In genomic region chr14:53226553-53226952, GRCh38 we compare ENCODE assay signal across 29 cellular contexts.
DNase-seq lines count a peak whose midpoint lies in the region; ATAC-seq, FAIRE-seq and TF ChIP-seq lines count a peak whose summit lies in the region.
"Had no signal": no experiment of that assay in that cellular context is flagged by ENCODE, and none has a peak within 500 bp of the region (broad histone marks: within the 10 kb centered on the region; RNA-seq: fewer than 3 reads in every experiment).

No MANE protein-coding gene starts in this region.

- H2BK12ac ChIP-seq in neuronal stem cell (ENCODE audit: low read length): no peak overlapping the region

- no peak overlapping the region for H3K4me2 ChIP-seq in neuronal stem cell (ENCODE audit: insufficient read depth, low read length, poor library complexity, severe bottlenecking)

- no peaks in the 10 kb centered on the region for H3K36me3 ChIP-seq in neuronal stem cell (replicated peaks in 1 of 2; ENCODE audit: control insufficient read depth in 2 of 2, insufficient read depth in 2 of 2, low read length in 2 of 2)
- H3K36me3 ChIP-seq: ovary had no signal

- H2AFZ ChIP-seq in neuronal stem cell (ENCODE audit: low read length): no peak overlapping the region

- H2AK5ac ChIP-seq in neuronal stem cell (ENCODE audit: low read depth, low read length): no peak overlapping the region

- H3K27ac ChIP-seq in foreskin keratinocyte (no peak overlapping the region), neuronal stem cell (replicated peaks; ENCODE audit: low read length) (no peak overlapping the region)
- H3K27ac ChIP-seq: ovary, SK-N-MC had no signal

- H3K79me1 ChIP-seq in neuronal stem cell (ENCODE audit: low read depth, low read length): no peaks in the 10 kb centered on the region

- peaks cover 0 to 6% of the 10 kb centered on the region in 2 donors for H3K9me3 ChIP-seq in neuronal stem cell (replicated peaks in 1 of 2; ENCODE audit: control insufficient read depth in 2 of 2, insufficient read depth in 1 of 2, low read depth in 1 of 2, low read length in 2 of 2)
- H3K9me3 ChIP-seq: ovary had no signal

- no peaks in the 10 kb centered on the region for H3K4me1 ChIP-seq in foreskin keratinocyte
- no peaks in the 10 kb centered on the region for H3K4me1 ChIP-seq in neuronal stem cell (ENCODE audit: control insufficient read depth in 2 of 2, insufficient read depth in 1 of 2, low read depth in 1 of 2, low read length in 2 of 2)

- TF ChIP-seq CTCF in AG10803 (conservative IDR thresholded peaks at IDR 0.05; ENCODE audit: low read length) (no peak), foreskin keratinocyte (conservative IDR thresholded peaks at IDR 0.05) (no peak), D721Med (IDR thresholded peaks at IDR 0.05; ENCODE audit: insufficient read depth, missing control alignments) (no peak)

- H3K14ac ChIP-seq in neuronal stem cell (ENCODE audit: low read length): no peak overlapping the region

- H2BK120ac ChIP-seq in neuronal stem cell (ENCODE audit: low read depth, low read length): no peak overlapping the region

- H3K23ac ChIP-seq in neuronal stem cell (ENCODE audit: low read depth, low read length, poor library complexity): no peak overlapping the region

- no peak overlapping the region for H3K4ac ChIP-seq in neuronal stem cell (ENCODE audit: low read length)

- H3K9ac ChIP-seq in neuronal stem cell (ENCODE audit: low read depth, low read length, poor library complexity): no peak overlapping the region

- no peak for FAIRE-seq in D721Med (lab: Jason Lieb, UNC)
- FAIRE-seq: GM19239, H1, HepG2, islet of Langerhans, RCC 7860 had no signal

- no peak overlapping the region for H2BK15ac ChIP-seq in neuronal stem cell (ENCODE audit: low read length)

- H4K8ac ChIP-seq in neuronal stem cell (ENCODE audit: low read depth, low read length): no peak overlapping the region

- ATAC-seq in GM18868 (IDR thresholded peaks at IDR 0.05; ENCODE audit: unreplicated experiment): peak; percentile 64
- ATAC-seq in foreskin keratinocyte: peak; percentile 85
- no peak for ATAC-seq in HG03565 (IDR thresholded peaks at IDR 0.05; ENCODE audit: unreplicated experiment)
- ATAC-seq: activated T-helper 17 cell treated with anti-CD3 and anti-CD28 coated beads, Interleukin-2, amount 50 U/mL, for 72 hours; HepG2; natural killer cell treated with Interleukin-12 subunit alpha and Interleukin-12 subunit beta and Interleukin-15 and Interleukin-18, amount 100 ng/mL, for 72 hours had no signal

- H3K4me3 ChIP-seq in AG10803 (ENCODE audit: low read length): no peak overlapping the region
- H3K4me3 ChIP-seq in neuronal stem cell (ENCODE audit: low read length in 2 of 2): no peak overlapping the region
- H3K4me3 ChIP-seq: ovary, SK-N-MC had no signal

- WGBS in neuronal stem cell (ENCODE audit: extremely low coverage in 2 of 2, insufficient read length in 2 of 2, insufficient replicate concordance in 1 of 2), 2 donors: no CpG with 5 or more reads among the region's 5 CpGs

- no peak overlapping the region for H2BK5ac ChIP-seq in neuronal stem cell (ENCODE audit: low read length)

- H4K91ac ChIP-seq in neuronal stem cell (ENCODE audit: low read depth, low read length, poor library complexity): no peak overlapping the region

- no peaks in the 10 kb centered on the region for H3K27me3 ChIP-seq in foreskin keratinocyte
- no peaks in the 10 kb centered on the region for H3K27me3 ChIP-seq in neuronal stem cell (ENCODE audit: control insufficient read depth in 3 of 3, insufficient read depth in 3 of 3, low read depth in 1 of 3, low read length in 3 of 3)
- H3K27me3 ChIP-seq: ovary had no signal

- H3K18ac ChIP-seq in neuronal stem cell (ENCODE audit: low read length): no peak overlapping the region

- DNase-seq in AG10803 (ENCODE audit: low read depth): peak; percentile 4
- peak; percentile 7 for DNase-seq in NAMALWA (ENCODE audit: low spot score)
- no peak for DNase-seq in foreskin keratinocyte
- no peak for DNase-seq in NCI-H2107 treated with DMSO at 0.1 percent for 48 hours (lab: John Stamatoyannopoulos, UW; ENCODE audit: unreplicated experiment)
- no peak for DNase-seq in D721Med (ENCODE audit: insufficient read length, low spot score)
- no peak for DNase-seq in neuronal stem cell (ENCODE audit: low spot score)
- DNase-seq: activated CD4-positive, alpha-beta memory T cell treated with anti-CD3 and anti-CD28 coated beads, Interleukin-2, amount 10 ng/mL, durations not matched to agents 7 days and 5 days; activated naive CD4-positive, alpha-beta T cell treated with anti-CD3 and anti-CD28 coated beads, Interleukin-2, amount 50 U/mL, for 16 hours; amygdala; cortex of kidney; DMS53; GDM1; midbrain; NCI-H1092; NCI-H187; ovary; retina; stimulated activated CD4-positive, alpha-beta T cell treated with anti-CD3 and anti-CD28 coated beads, Interleukin-2, amount 100 ng/mL, for 48 hours; trophoblast cell had no signal

Comparison
In these comparisons a context has a peak if more than half of its experiments do, and no peak if none do; other contexts are left out.
1. DNase-seq: peak in AG10803 (single experiment) and NAMALWA (single experiment); none in foreskin keratinocyte (0 of 2), NCI-H2107 treated with DMSO at 0.1 percent for 48 hours (single experiment), D721Med (single experiment) and neuronal stem cell (single experiment).